31 cellular contexts compared by ENCODE assay signal in genomic region chr15:59008086-59008485, GRCh38.
"Had no signal": no experiment of that assay in that cellular context is flagged by ENCODE, and none has a peak within 500 bp of the region (broad histone marks: within the 10 kb centered on the region; RNA-seq: fewer than 3 reads in every experiment).

No MANE protein-coding gene starts in this region.

- H3K4me3 Mint-ChIP-seq: activated CD4-positive, alpha-beta memory T cell treated with anti-CD3 and anti-CD28 coated beads, Interleukin-2, amount 10 ng/mL, durations not matched to agents 7 days and 5 days; activated CD4-positive, alpha-beta T cell treated with anti-CD3 and anti-CD28 coated beads, Interleukin-2, amount 10 ng/mL, durations not matched to agents 7 days and 5 days; activated naive CD4-positive, alpha-beta T cell treated with anti-CD3 and anti-CD28 coated beads, Interleukin-2, amount 10 ng/mL, durations not matched to agents 7 days and 5 days; activated naive CD8-positive, alpha-beta T cell treated with anti-CD3 and anti-CD28 coated beads, Interleukin-2, amount 10 ng/mL, durations not matched to agents 7 days and 5 days; activated T-cell treated with anti-CD3 and anti-CD28 coated beads, Interleukin-2, amount 50 U/mL, for 24 hours; activated T-cell treated with anti-CD3 and anti-CD28 coated beads, Interleukin-2, amount 50 U/mL, for 72 hours; brain had no signal

- H3K27ac Mint-ChIP-seq: activated CD4-positive, alpha-beta memory T cell treated with anti-CD3 and anti-CD28 coated beads, Interleukin-2, amount 10 ng/mL, durations not matched to agents 7 days and 5 days; activated CD4-positive, alpha-beta T cell treated with anti-CD3 and anti-CD28 coated beads, Interleukin-2, amount 10 ng/mL, durations not matched to agents 7 days and 5 days; activated naive CD4-positive, alpha-beta T cell treated with anti-CD3 and anti-CD28 coated beads, Interleukin-2, amount 10 ng/mL, durations not matched to agents 7 days and 5 days; activated naive CD8-positive, alpha-beta T cell treated with anti-CD3 and anti-CD28 coated beads, Interleukin-2, amount 10 ng/mL, durations not matched to agents 7 days and 5 days; activated T-cell treated with anti-CD3 and anti-CD28 coated beads, Interleukin-2, amount 50 U/mL, for 24 hours; brain had no signal

- H3K9me3 Mint-ChIP-seq: activated CD4-positive, alpha-beta memory T cell treated with anti-CD3 and anti-CD28 coated beads, Interleukin-2, amount 10 ng/mL, durations not matched to agents 7 days and 5 days; activated CD4-positive, alpha-beta T cell treated with anti-CD3 and anti-CD28 coated beads, Interleukin-2, amount 10 ng/mL, durations not matched to agents 7 days and 5 days; activated naive CD4-positive, alpha-beta T cell treated with anti-CD3 and anti-CD28 coated beads, Interleukin-2, amount 10 ng/mL, durations not matched to agents 7 days and 5 days; activated naive CD4-positive, alpha-beta T cell treated with anti-CD3 and anti-CD28 coated beads, Interleukin-2, amount 50 U/mL, for 72 hours; activated naive CD8-positive, alpha-beta T cell treated with anti-CD3 and anti-CD28 coated beads, Interleukin-2, amount 10 ng/mL, durations not matched to agents 7 days and 5 days; activated T-cell treated with anti-CD3 and anti-CD28 coated beads, Interleukin-2, amount 50 U/mL, for 24 hours; activated T-cell treated with anti-CD3 and anti-CD28 coated beads, Interleukin-2, amount 50 U/mL, for 72 hours; brain had no signal

- H3K27me3 Mint-ChIP-seq: activated CD4-positive, alpha-beta memory T cell treated with anti-CD3 and anti-CD28 coated beads, Interleukin-2, amount 10 ng/mL, durations not matched to agents 7 days and 5 days; activated CD4-positive, alpha-beta T cell treated with anti-CD3 and anti-CD28 coated beads, Interleukin-2, amount 10 ng/mL, durations not matched to agents 7 days and 5 days; activated naive CD4-positive, alpha-beta T cell treated with anti-CD3 and anti-CD28 coated beads, Interleukin-2, amount 10 ng/mL, durations not matched to agents 7 days and 5 days; activated naive CD8-positive, alpha-beta T cell treated with anti-CD3 and anti-CD28 coated beads, Interleukin-2, amount 10 ng/mL, durations not matched to agents 7 days and 5 days; activated T-cell treated with anti-CD3 and anti-CD28 coated beads, Interleukin-2, amount 50 U/mL, for 24 hours; brain had no signal

- ATAC-seq: activated naive CD4-positive, alpha-beta T cell treated with anti-CD3 and anti-CD28 coated beads, Interleukin-2, amount 50 U/mL, for 72 hours; activated T-cell treated with anti-CD3 and anti-CD28 coated beads, Interleukin-2, amount 50 U/mL, for 72 hours; foreskin keratinocyte; gastrocnemius medialis; heart left ventricle had no signal

- DNase-seq: activated CD4-positive, alpha-beta memory T cell treated with anti-CD3 and anti-CD28 coated beads, Interleukin-2, amount 10 ng/mL, durations not matched to agents 7 days and 5 days; activated CD4-positive, alpha-beta T cell treated with anti-CD3 and anti-CD28 coated beads for 4 hours; activated CD4-positive, alpha-beta T cell treated with anti-CD3 and anti-CD28 coated beads, Interleukin-2, amount 10 ng/mL, durations not matched to agents 7 days and 5 days; activated CD4-positive, alpha-beta T cell treated with anti-CD3 and anti-CD28 coated beads, Interleukin-2, amount 50 U/mL, for 4 hours; activated CD4-positive, CD25-positive, alpha-beta regulatory T cell; activated CD4-positive, CD25-positive, alpha-beta regulatory T cell treated with anti-CD3 and anti-CD28 coated beads, Interleukin-2, amount 50 U/mL, for 72 hours; activated CD8-positive, alpha-beta memory T cell treated with anti-CD3 and anti-CD28 coated beads, Interleukin-2, amount 50 U/mL, for 48 hours; activated gamma-delta T cell; activated naive CD4-positive, alpha-beta T cell; activated naive CD4-positive, alpha-beta T cell treated with anti-CD3 and anti-CD28 coated beads, Interleukin-2, amount 10 ng/mL, durations not matched to agents 7 days and 5 days; activated naive CD8-positive, alpha-beta T cell treated with anti-CD3 and anti-CD28 coated beads, Interleukin-2, amount 10 ng/mL, durations not matched to agents 7 days and 5 days; activated T-cell treated with anti-CD3 and anti-CD28 coated beads for 4 hours; activated T-cell treated with anti-CD3 and anti-CD28 coated beads, Interleukin-2, amount 50 U/mL, for 24 hours; activated T-cell treated with anti-CD3 and anti-CD28 coated beads, Interleukin-2, amount 50 U/mL, for 72 hours; central memory CD4-positive, alpha-beta T cell; cerebellar nuclear complex; colonic mucosa; dorsolateral prefrontal cortex; effector memory CD4-positive, alpha-beta T cell; erythroblast; foreskin keratinocyte; gastrocnemius medialis; glutamatergic neuron; heart left ventricle; T1000; WERI-Rb-1 had no signal

- H3K9me3 ChIP-seq: ascending aorta, breast epithelium, colonic mucosa, esophagus muscularis mucosa, gastrocnemius medialis, heart left ventricle had no signal
